In genomic region chr1:171258943-171259342, GRCh38 we compare ENCODE assay signal across 18 cellular contexts. TPM values are rescaled to one million over a fixed set of nuclear protein-coding genes. Genes with fewer than 3 reads are reported as not detected.
"Had no signal": no experiment of that assay in that cellular context is flagged by ENCODE, and none has a peak within 500 bp of the region (broad histone marks: within the 10 kb centered on the region; RNA-seq: fewer than 3 reads in every experiment).

No MANE protein-coding gene starts in this region.

- H3K36me3 ChIP-seq: pancreas, transverse colon had no signal

- FAIRE-seq: endothelial cell of umbilical vein, pancreas had no signal

- H3K27ac ChIP-seq: body of pancreas, coronary artery, foreskin keratinocyte, pancreas, transverse colon had no signal

- H3K9me3 Mint-ChIP-seq: central memory CD8-positive, alpha-beta T cell; naive B cell; stimulated activated memory B cell treated with anti-CD40 and anti-IgM and Interleukin-4, amounts not matched to agents 10 μg/mL and 1 μg/mL and 100 μg/mL, for 72 hours had no signal

- H3K4me3 ChIP-seq: body of pancreas, coronary artery, pancreas, transverse colon had no signal

- H3K9me3 ChIP-seq: body of pancreas, pancreas, transverse colon had no signal

- DNase-seq: activated CD4-positive, alpha-beta T cell treated with anti-CD3 and anti-CD28 coated beads for 1 hour; activated CD4-positive, alpha-beta T cell treated with anti-CD3 and anti-CD28 coated beads, Interleukin-2, amount 50 U/mL, for 4 hours; activated naive CD4-positive, alpha-beta T cell treated with Interleukin-2 at 50 U/mL for 16 hours; activated T-cell treated with anti-CD3 and anti-CD28 coated beads for 4 hours; body of pancreas; effector CD4-positive, alpha-beta T cell; mammary epithelial cell; naive B cell; pancreas; stimulated activated CD4-positive, alpha-beta T cell treated with anti-CD3 and anti-CD28 coated beads, Interleukin-2, amount 100 ng/mL, for 48 hours; transverse colon had no signal

- H3K4me1 Mint-ChIP-seq: central memory CD8-positive, alpha-beta T cell; naive B cell; stimulated activated memory B cell treated with anti-CD40 and anti-IgM and Interleukin-4, amounts not matched to agents 10 μg/mL and 1 μg/mL and 100 μg/mL, for 72 hours had no signal

- H3K36me3 Mint-ChIP-seq: naive B cell; stimulated activated memory B cell treated with anti-CD40 and anti-IgM and Interleukin-4, amounts not matched to agents 10 μg/mL and 1 μg/mL and 100 μg/mL, for 72 hours had no signal

- ATAC-seq: body of pancreas; foreskin keratinocyte; pancreas; stimulated activated memory B cell treated with anti-CD40 and anti-IgM and Interleukin-4, amounts not matched to agents 10 μg/mL and 1 μg/mL and 100 μg/mL, for 72 hours had no signal

- H3K4me3 Mint-ChIP-seq: central memory CD8-positive, alpha-beta T cell; naive B cell; stimulated activated memory B cell treated with anti-CD40 and anti-IgM and Interleukin-4, amounts not matched to agents 10 μg/mL and 1 μg/mL and 100 μg/mL, for 72 hours had no signal

- H3K27me3 ChIP-seq: body of pancreas, foreskin keratinocyte, pancreas, transverse colon had no signal

- H3K27ac Mint-ChIP-seq: naive B cell; stimulated activated memory B cell treated with anti-CD40 and anti-IgM and Interleukin-4, amounts not matched to agents 10 μg/mL and 1 μg/mL and 100 μg/mL, for 72 hours had no signal

RNA-seq across cellular contexts. Expression of gene FMO1, which starts 10.6 kb away (rescaled TPM):
- total RNA-seq: endothelial cell of umbilical vein; foreskin keratinocyte; mononuclear cell; T-helper 1 cell treated with Interleukin-12 subunit alpha and Interleukin-12 subunit beta and Interleukin-4 antibody, amounts not matched to agents 30 ng/mL and 1 ng/mL, for 36 hours; transverse colon had no signal
